ENCODE assay signal across 8 cellular contexts in the genomic region with DNA sequence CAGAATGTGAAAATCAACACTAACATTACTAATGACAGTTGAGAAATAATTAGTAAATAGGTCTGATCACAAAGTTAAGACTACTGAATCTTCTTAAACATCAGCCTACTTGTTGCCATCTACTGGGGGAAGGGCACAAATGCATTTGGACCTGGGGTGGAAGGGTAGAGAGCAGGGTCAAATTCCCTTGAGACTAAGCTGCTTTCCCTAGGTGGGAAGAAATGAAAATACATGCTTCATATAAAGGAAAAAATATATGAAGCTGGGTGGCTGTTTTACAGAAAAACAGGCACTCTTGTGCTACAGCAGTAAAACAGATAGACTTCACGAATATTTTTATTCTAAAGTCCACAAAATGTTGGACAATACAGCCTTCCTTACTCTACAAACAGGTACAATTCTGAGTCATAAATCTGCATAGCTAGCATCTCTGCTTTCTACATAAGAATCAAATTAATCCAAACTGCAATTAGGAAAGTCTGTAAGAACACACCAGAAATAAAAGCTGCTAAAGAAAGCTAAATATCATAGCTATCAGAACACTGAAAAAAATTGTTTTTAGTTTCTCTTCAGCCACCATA. TPM values are rescaled to one million over a fixed set of nuclear protein-coding genes. Genes with fewer than 3 reads are reported as not detected.
DNase-seq lines count a peak whose midpoint lies in the region; ATAC-seq and TF ChIP-seq lines count a peak whose summit lies in the region.

No MANE protein-coding gene starts in this region.

- CTCF ChIA-PET in A673 (lab: Charles Lee): interaction anchor here (0.5 to 1.2 kb wide), 4 partner anchors 8 to 117 kb away, joined by 3 to 4 read pairs (median 4); no protein-coding TSS in a partner anchor

- intact Hi-C loops in A673 (cut with micrococcal nuclease; ENCODE audit: unreplicated experiment) (no loop called here), esophagus muscularis mucosa (cut with DNase I) (loop anchor here (10.0 kb wide), 1 partner anchor 126 kb away; no protein-coding TSS in a partner anchor), ascending aorta (cut with DNase I) (no loop called here)

- peaks cover 10% of the 10 kb centered on the region for H3K36me3 ChIP-seq in A673 (ENCODE audit: insufficient read depth, low read length, poor library complexity, severe bottlenecking)
- peaks cover 0 to 16% (median 0%) of the 10 kb centered on the region in 3 donors for H3K36me3 ChIP-seq in Peyer's patch
- H3K36me3 ChIP-seq in esophagus muscularis mucosa: peaks cover 3 to 19% (median 10%) of the 10 kb centered on the region in 4 donors
- H3K36me3 ChIP-seq in ascending aorta: peaks cover 8 to 12% of the 10 kb centered on the region in 2 donors

- 54% methylated on average over 1 of the region's 1 CpG for WGBS in esophagus muscularis mucosa

- TF ChIP-seq POLR2A in Peyer's patch (IDR thresholded peaks at IDR 0.05) (no peak), esophagus muscularis mucosa (IDR thresholded peaks at IDR 0.05; ENCODE audit: low read depth) (no peak)

- peak; percentile 81 for ATAC-seq in HG02759 (IDR thresholded peaks at IDR 0.05; ENCODE audit: unreplicated experiment)
- no peak for ATAC-seq in stimulated activated naive CD8-positive, alpha-beta T cell treated with anti-CD3 and anti-CD28 coated beads, Interleukin-15, Interleukin-2, amounts not matched to agents 100 U/mL and 50 U/mL, for 24 hours

- peak; percentile 50 for TF ChIP-seq CTCF in A673 (conservative IDR thresholded peaks at IDR 0.05; ENCODE audit: low read depth, low read length)
- peak; percentile 60 for TF ChIP-seq CTCF in GM12873 (IDR thresholded peaks at IDR 0.05; ENCODE audit: insufficient read depth, low read depth, low read length, missing control alignments)
- peak in 4 of 6 experiments; percentile 25 to 34 (median 32) for TF ChIP-seq CTCF in Peyer's patch (IDR thresholded peaks at IDR 0.05)
- TF ChIP-seq CTCF in esophagus muscularis mucosa (IDR thresholded peaks at IDR 0.05): peak in 2 of 3 experiments; percentile 9 to 32
- no peak for TF ChIP-seq CTCF in ascending aorta (IDR thresholded peaks at IDR 0.05)

- no peak overlapping the region for H3K4me3 ChIP-seq in A673 (ENCODE audit: low read depth, low read length, poor library complexity, severe bottlenecking)
- no peak overlapping the region for H3K4me3 ChIP-seq in Peyer's patch
- no peak overlapping the region for H3K4me3 ChIP-seq in esophagus muscularis mucosa
- no peak overlapping the region for H3K4me3 ChIP-seq in ascending aorta

- POLR2A ChIA-PET in A673 (lab: Charles Lee; ENCODE audit: low non-redundant PET): no interaction called here

- DNase-seq in A673 (ENCODE audit: low spot score) (peak; percentile 53), Peyer's patch (peak in 1 of 3 donors; percentile 74), esophagus muscularis mucosa (ENCODE audit: extremely low spot score) (no peak), GM19238 (ENCODE audit: insufficient read length, low spot score) (no peak), ascending aorta (ENCODE audit: low spot score in 2 of 2) (no peak)
- DNase-seq in stimulated activated naive CD8-positive, alpha-beta T cell treated with anti-CD3 and anti-CD28 coated beads, Interleukin-15, Interleukin-2, amounts not matched to agents 100 U/mL and 50 U/mL, for 24 hours: peak; percentile 17

- H3K9me3 ChIP-seq in A673 (ENCODE audit: low read depth, low read length, poor library complexity, severe bottlenecking): no peaks in the 10 kb centered on the region
- H3K9me3 ChIP-seq in Peyer's patch: no peaks in the 10 kb centered on the region
- H3K9me3 ChIP-seq in esophagus muscularis mucosa: no peaks in the 10 kb centered on the region
- H3K9me3 ChIP-seq in ascending aorta: no peaks in the 10 kb centered on the region

- no TSS peak for BruUV-seq in A673 (replicated peaks; lab: Mats Ljungman, UMichigan)

- no peaks in the 10 kb centered on the region for H3K27me3 ChIP-seq in A673 (replicated peaks; ENCODE audit: insufficient read depth, low read depth, low read length, poor library complexity)
- H3K27me3 ChIP-seq in Peyer's patch: no peaks in the 10 kb centered on the region
- no peaks in the 10 kb centered on the region for H3K27me3 ChIP-seq in esophagus muscularis mucosa
- H3K27me3 ChIP-seq in ascending aorta: no peaks in the 10 kb centered on the region

- H3K27ac ChIP-seq in A673 (ENCODE audit: low read depth, low read length, poor library complexity, severe bottlenecking) (no peak overlapping the region), Peyer's patch (no peak overlapping the region), esophagus muscularis mucosa (replicated peaks in 1 of 4) (no peak overlapping the region), ascending aorta (peak overlapping the region in 1 of 2 donors; percentile 10)

- H3K4me1 ChIP-seq in A673 (ENCODE audit: insufficient read depth, low read length, poor library complexity, severe bottlenecking): peaks cover 30% of the 10 kb centered on the region
- H3K4me1 ChIP-seq in Peyer's patch: peaks cover 0 to 12% (median 4%) of the 10 kb centered on the region in 4 donors
- peaks cover 40 to 69% (median 64%) of the 10 kb centered on the region in 4 donors for H3K4me1 ChIP-seq in esophagus muscularis mucosa
- peaks cover 0 to 19% of the 10 kb centered on the region in 2 donors for H3K4me1 ChIP-seq in ascending aorta

- no peak for TF ChIP-seq EP300 in esophagus muscularis mucosa (IDR thresholded peaks at IDR 0.05)

RNA-seq across cellular contexts. Expression of a gene that starts 10.9 kb away (rescaled TPM):
- total RNA-seq in A673 (2021) (263 and 300 TPM in 2 replicates), Peyer's patch (100 to 1,000 TPM; 131 to 343 (median 194) TPM), esophagus muscularis mucosa (100 to 1,000 TPM; 156 to 182 (median 168) TPM), ascending aorta (79.4 TPM)

RNA-seq across cellular contexts. Expression of a gene that starts 11.4 kb away (rescaled TPM):
- total RNA-seq in A673 (2021): 3.1 and 5.0 TPM in 2 replicates
- total RNA-seq in Peyer's patch: 1 to 10 TPM in 2 of 4 donors, under 1 TPM in 1, not detected in 1; 0.94 to 2.7 (median 2.6) TPM
- total RNA-seq in esophagus muscularis mucosa: 1 to 10 TPM; 1.6 to 2.8 (median 2.6) TPM
- 1.6 TPM for total RNA-seq in ascending aorta

Comparison
In these comparisons a context has a peak if more than half of its experiments do, and no peak if none do; other contexts are left out.
1. DNase-seq: peak in A673 (single experiment) and stimulated activated naive CD8-positive, alpha-beta T cell treated with anti-CD3 and anti-CD28 coated beads, Interleukin-15, Interleukin-2, amounts not matched to agents 100 U/mL and 50 U/mL, for 24 hours (single experiment); none in esophagus muscularis mucosa (single experiment), GM19238 (single experiment) and ascending aorta (0 of 2).
2. CTCF ChIP-seq: peak in A673 (single experiment), GM12873 (single experiment), Peyer's patch (4 of 6) and esophagus muscularis mucosa (2 of 3); none in ascending aorta (0 of 3).